In the genomic region with DNA sequence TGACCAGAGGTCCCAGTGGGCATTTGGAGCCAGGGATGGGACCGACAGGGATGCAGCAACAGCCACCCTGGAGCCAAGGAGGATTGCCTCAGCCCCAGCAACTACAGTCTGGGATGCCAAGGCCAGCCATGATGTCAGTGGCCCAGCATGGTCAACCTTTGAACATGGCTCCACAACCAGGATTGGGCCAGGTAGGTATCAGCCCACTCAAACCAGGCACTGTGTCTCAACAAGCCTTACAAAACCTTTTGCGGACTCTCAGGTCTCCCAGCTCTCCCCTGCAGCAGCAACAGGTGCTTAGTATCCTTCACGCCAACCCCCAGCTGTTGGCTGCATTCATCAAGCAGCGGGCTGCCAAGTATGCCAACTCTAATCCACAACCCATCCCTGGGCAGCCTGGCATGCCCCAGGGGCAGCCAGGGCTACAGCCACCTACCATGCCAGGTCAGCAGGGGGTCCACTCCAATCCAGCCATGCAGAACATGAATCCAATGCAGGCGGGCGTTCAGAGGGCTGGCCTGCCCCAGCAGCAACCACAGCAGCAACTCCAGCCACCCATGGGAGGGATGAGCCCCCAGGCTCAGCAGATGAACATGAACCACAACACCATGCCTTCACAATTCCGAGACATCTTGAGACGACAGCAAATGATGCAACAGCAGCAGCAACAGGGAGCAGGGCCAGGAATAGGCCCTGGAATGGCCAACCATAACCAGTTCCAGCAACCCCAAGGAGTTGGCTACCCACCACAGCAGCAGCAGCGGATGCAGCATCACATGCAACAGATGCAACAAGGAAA, we compare ENCODE assay signal across 1 cellular context.
TF ChIP-seq lines count a peak whose summit lies in the region.

No MANE protein-coding gene starts in this region.

TF ChIP-seq in HepG2, 621 proteins besides CTCF, POLR2A, EP300 and RAD21:
- TF ChIP-seq, protein P1, sequence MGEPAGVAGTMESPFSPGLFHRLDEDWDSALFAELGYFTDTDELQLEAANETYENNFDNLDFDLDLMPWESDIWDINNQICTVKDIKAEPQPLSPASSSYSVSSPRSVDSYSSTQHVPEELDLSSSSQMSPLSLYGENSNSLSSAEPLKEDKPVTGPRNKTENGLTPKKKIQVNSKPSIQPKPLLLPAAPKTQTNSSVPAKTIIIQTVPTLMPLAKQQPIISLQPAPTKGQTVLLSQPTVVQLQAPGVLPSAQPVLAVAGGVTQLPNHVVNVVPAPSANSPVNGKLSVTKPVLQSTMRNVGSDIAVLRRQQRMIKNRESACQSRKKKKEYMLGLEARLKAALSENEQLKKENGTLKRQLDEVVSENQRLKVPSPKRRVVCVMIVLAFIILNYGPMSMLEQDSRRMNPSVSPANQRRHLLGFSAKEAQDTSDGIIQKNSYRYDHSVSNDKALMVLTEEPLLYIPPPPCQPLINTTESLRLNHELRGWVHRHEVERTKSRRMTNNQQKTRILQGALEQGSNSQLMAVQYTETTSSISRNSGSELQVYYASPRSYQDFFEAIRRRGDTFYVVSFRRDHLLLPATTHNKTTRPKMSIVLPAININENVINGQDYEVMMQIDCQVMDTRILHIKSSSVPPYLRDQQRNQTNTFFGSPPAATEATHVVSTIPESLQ (CRISPR knock-in tag; conservative IDR thresholded peaks at IDR 0.05): no peak
- TF ChIP-seq FLYWCH1 (CRISPR knock-in tag; IDR thresholded peaks at IDR 0.05) (no peak), AGO2 (optimal IDR thresholded peaks at IDR 0.05; ENCODE audit: low read depth, low read length) (peak; percentile 27), RBM22 (optimal IDR thresholded peaks at IDR 0.05; ENCODE audit: low read length) (peak; percentile 48)
